ENCODE assay signal across 1 cellular context in the genomic region with DNA sequence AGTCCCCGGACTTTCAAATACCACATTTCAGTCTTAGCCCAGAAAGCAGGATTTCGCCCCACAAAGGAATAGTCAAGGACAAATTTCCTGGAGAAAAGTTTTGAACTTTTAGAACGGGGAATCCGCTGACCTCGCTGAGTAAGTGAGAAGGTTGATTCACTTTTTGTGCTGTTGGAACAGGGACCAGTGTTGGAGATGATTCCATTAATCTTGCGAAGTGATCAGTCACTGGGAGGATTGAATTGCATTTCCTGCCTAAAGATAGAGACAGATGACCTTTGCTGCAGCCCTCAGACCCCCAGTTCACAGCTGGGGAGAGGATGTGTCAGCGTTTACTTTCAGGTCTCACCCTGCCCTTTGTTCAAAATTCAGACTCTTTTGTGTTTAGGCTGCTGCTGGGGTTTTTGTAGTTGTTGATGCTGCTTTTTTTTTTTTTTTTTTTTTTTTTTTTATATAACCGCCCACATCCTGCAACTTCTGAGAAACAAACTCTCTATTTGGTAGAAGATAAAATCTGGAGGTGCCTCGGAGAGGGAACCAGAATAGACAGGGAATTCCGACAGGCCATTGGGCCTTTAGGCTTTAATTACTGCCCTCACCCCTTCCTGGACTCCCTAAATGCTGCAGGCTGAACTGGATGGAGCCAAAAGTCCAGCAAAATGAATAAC.
TF ChIP-seq lines count a peak whose summit lies in the region.

No MANE protein-coding gene starts in this region.

TF ChIP-seq in GM12878, 131 proteins besides CTCF, POLR2A, EP300 and RAD21 (continued from another document and continues in another):
- TF ChIP-seq, protein P1, sequence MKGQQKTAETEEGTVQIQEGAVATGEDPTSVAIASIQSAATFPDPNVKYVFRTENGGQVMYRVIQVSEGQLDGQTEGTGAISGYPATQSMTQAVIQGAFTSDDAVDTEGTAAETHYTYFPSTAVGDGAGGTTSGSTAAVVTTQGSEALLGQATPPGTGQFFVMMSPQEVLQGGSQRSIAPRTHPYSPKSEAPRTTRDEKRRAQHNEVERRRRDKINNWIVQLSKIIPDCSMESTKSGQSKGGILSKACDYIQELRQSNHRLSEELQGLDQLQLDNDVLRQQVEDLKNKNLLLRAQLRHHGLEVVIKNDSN (IDR thresholded peaks at IDR 0.05; ENCODE audit: borderline replicate concordance, extremely low read length, insufficient read depth, low read depth, low read length) = no peak
- no peak for TF ChIP-seq RBBP5 (conservative IDR thresholded peaks at IDR 0.05)
- TF ChIP-seq FOXK2 (IDR thresholded peaks at IDR 0.05) = no peak
- no peak for TF ChIP-seq E4F1 (IDR thresholded peaks at IDR 0.05; ENCODE audit: borderline replicate concordance, partially characterized antibody)
- peak; percentile 46; the same call in 1 of the 2 replicates for TF ChIP-seq IKZF1 (conservative IDR thresholded peaks at IDR 0.05)
- TF ChIP-seq POU2F2 (IDR thresholded peaks at IDR 0.05; ENCODE audit: borderline replicate concordance, low read depth, low read length) = no peak
- peak; percentile 10; the same call in 1 of the 2 replicates for TF ChIP-seq SPI1 (IDR thresholded peaks at IDR 0.05; ENCODE audit: borderline replicate concordance, insufficient read depth, low read depth, low read length)
- TF ChIP-seq HSF1 (IDR thresholded peaks at IDR 0.05; ENCODE audit: low read depth, low read length) = no peak
- TF ChIP-seq BMI1 (IDR thresholded peaks at IDR 0.05; ENCODE audit: borderline replicate concordance) = peak; percentile 19; the same call in 1 of the 2 replicates
- no peak; the same call in none of the 2 replicates for TF ChIP-seq POLR2AphosphoS5 (IDR thresholded peaks at IDR 0.05; ENCODE audit: low read length)
- no peak for TF ChIP-seq ZNF217 (IDR thresholded peaks at IDR 0.05)
- TF ChIP-seq CEBPZ (IDR thresholded peaks at IDR 0.05; ENCODE audit: low read depth, low read length) = no peak
- TF ChIP-seq ATF7 (IDR thresholded peaks at IDR 0.05; ENCODE audit: low read depth) = no peak; the same call in none of the 2 replicates
- peak; percentile 28 to 58; a peak in 2 of 4 replicates for TF ChIP-seq BHLHE40 (IDR thresholded peaks at IDR 0.05; ENCODE audit: borderline replicate concordance in 1 of 2, low read depth in 2 of 2, low read length in 1 of 2)
- TF ChIP-seq BCL11A (IDR thresholded peaks at IDR 0.05; ENCODE audit: low read depth, low read length) = 0 out of 2 replicates have a peak, but pooled peaks have one; percentile 38
- TF ChIP-seq ZNF24 (IDR thresholded peaks at IDR 0.05) = no peak
- TF ChIP-seq PML (IDR thresholded peaks at IDR 0.05; ENCODE audit: low read length) = no peak; the same call in 1 of the 2 replicates
- no peak for TF ChIP-seq NFYA (IDR thresholded peaks at IDR 0.05; ENCODE audit: borderline replicate concordance, low read depth, low read length)
- TF ChIP-seq LARP7 (IDR thresholded peaks at IDR 0.05) = no peak
- TF ChIP-seq RELB (IDR thresholded peaks at IDR 0.05; ENCODE audit: low read depth) = 0 out of 2 replicates have a peak, but pooled peaks have one; percentile 41
- TF ChIP-seq, protein P2, sequence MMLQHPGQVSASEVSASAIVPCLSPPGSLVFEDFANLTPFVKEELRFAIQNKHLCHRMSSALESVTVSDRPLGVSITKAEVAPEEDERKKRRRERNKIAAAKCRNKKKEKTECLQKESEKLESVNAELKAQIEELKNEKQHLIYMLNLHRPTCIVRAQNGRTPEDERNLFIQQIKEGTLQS (IDR thresholded peaks at IDR 0.05; ENCODE audit: borderline replicate concordance, extremely low read depth, low read depth, low read length) = no peak
- no peak for TF ChIP-seq SUPT20H (IDR thresholded peaks at IDR 0.05; ENCODE audit: borderline replicate concordance, control insufficient read depth, low read depth, low read length)
- no peak for TF ChIP-seq CHD4 (IDR thresholded peaks at IDR 0.05)
- TF ChIP-seq POLR2AphosphoS2 (IDR thresholded peaks at IDR 0.05; ENCODE audit: low read depth, low read length) = no peak
- TF ChIP-seq ZZZ3 (IDR thresholded peaks at IDR 0.05; ENCODE audit: control insufficient read depth, insufficient read length, low read depth) = no peak
- no peak for TF ChIP-seq CBX3 (IDR thresholded peaks at IDR 0.05; ENCODE audit: borderline replicate concordance, low read depth)
- TF ChIP-seq JUND (IDR thresholded peaks at IDR 0.05; ENCODE audit: low read depth, low read length) = no peak
- no peak; the same call in 1 of the 2 replicates for TF ChIP-seq MTA3 (IDR thresholded peaks at IDR 0.05; ENCODE audit: borderline replicate concordance, low read length)
- 0 out of 2 replicates have a peak, but pooled peaks have one; percentile 3 for TF ChIP-seq MLLT1 (IDR thresholded peaks at IDR 0.05)
- TF ChIP-seq ZBTB4 (CRISPR knock-in tag; IDR thresholded peaks at IDR 0.05) = no peak
- no peak for TF ChIP-seq HCFC1 (IDR thresholded peaks at IDR 0.05; ENCODE audit: low read length)
- TF ChIP-seq HDAC6 (IDR thresholded peaks at IDR 0.05; ENCODE audit: unreplicated experiment) = no peak
- TF ChIP-seq ZNF207 (IDR thresholded peaks at IDR 0.05; ENCODE audit: borderline replicate concordance) = no peak
- TF ChIP-seq, protein P3, sequence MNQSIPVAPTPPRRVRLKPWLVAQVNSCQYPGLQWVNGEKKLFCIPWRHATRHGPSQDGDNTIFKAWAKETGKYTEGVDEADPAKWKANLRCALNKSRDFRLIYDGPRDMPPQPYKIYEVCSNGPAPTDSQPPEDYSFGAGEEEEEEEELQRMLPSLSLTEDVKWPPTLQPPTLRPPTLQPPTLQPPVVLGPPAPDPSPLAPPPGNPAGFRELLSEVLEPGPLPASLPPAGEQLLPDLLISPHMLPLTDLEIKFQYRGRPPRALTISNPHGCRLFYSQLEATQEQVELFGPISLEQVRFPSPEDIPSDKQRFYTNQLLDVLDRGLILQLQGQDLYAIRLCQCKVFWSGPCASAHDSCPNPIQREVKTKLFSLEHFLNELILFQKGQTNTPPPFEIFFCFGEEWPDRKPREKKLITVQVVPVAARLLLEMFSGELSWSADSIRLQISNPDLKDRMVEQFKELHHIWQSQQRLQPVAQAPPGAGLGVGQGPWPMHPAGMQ (IDR thresholded peaks at IDR 0.05; ENCODE audit: borderline replicate concordance) = no peak
- TF ChIP-seq MYB (IDR thresholded peaks at IDR 0.05; ENCODE audit: borderline replicate concordance, low read depth, low read length) = no peak
- peak; percentile 74; the same call in 1 of the 2 replicates for TF ChIP-seq TCF12 (IDR thresholded peaks at IDR 0.05; ENCODE audit: low read depth, low read length)
- no peak for TF ChIP-seq SREBF2 (IDR thresholded peaks at IDR 0.05; ENCODE audit: low read length)
- no peak; the same call in 1 of the 2 replicates for TF ChIP-seq TBL1XR1 (IDR thresholded peaks at IDR 0.05; ENCODE audit: low read depth, low read length)
- TF ChIP-seq CBFB (IDR thresholded peaks at IDR 0.05; ENCODE audit: low read depth) = no peak
- peak; percentile 40; the same call in 1 of the 2 replicates for TF ChIP-seq CREM (IDR thresholded peaks at IDR 0.05; ENCODE audit: low read depth)
- 0 out of 2 replicates have a peak, but pooled peaks have one; percentile 44 for TF ChIP-seq TCF7 (IDR thresholded peaks at IDR 0.05; ENCODE audit: borderline replicate concordance)
- peak; percentile 49 for TF ChIP-seq SMARCA5 (IDR thresholded peaks at IDR 0.05)
- no peak for TF ChIP-seq SIN3A (IDR thresholded peaks at IDR 0.05; ENCODE audit: low read depth, low read length)
- TF ChIP-seq, protein P4, sequence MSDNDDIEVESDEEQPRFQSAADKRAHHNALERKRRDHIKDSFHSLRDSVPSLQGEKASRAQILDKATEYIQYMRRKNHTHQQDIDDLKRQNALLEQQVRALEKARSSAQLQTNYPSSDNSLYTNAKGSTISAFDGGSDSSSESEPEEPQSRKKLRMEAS (IDR thresholded peaks at IDR 0.05; ENCODE audit: low read depth, low read length) = no peak; the same call in 1 of the 2 replicates
